8 cellular contexts compared by ENCODE assay signal in the genomic region with DNA sequence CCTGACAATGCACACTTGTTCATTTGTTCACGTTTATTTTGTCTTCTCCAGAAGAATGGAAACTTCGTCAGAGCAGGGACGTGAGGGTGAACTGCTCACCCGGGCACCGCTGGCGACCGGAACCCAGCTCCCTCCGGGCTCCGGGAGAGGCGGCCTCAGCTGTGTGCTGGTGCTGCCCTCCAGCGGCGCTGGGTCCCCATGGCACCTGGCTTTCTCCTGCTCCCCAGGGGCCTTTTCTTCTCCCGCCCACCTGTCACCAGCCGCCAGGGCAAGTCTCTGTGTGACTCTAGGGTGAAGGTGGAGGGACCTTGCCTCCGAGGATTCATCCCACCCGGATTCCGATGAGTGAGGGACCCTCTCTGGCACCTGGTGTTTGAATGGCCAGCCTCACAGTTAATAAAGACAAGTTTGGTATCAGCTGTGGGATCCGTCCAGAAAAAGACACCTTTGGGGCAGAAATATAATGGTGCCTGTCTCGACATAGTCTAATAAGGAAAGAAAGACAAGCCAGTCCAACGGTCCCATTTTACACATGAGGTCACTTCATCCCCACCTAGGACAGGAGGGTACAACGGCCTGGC. TPM values are rescaled to one million over a fixed set of nuclear protein-coding genes. Genes with fewer than 3 reads are reported as not detected.
DNase-seq lines count a peak whose midpoint lies in the region; ATAC-seq, FAIRE-seq and TF ChIP-seq lines count a peak whose summit lies in the region.

No MANE protein-coding gene starts in this region.

- H3K4me3 ChIP-seq in BE2C (ENCODE audit: low read depth, low read length) (peak overlapping the region; percentile 64), ectodermal cell (ENCODE audit: insufficient read depth, low read depth, low read length) (peak overlapping the region; percentile 39)

- H3K27me3 ChIP-seq in BE2C (no peaks in the 10 kb centered on the region), ectodermal cell (ENCODE audit: control insufficient read depth, insufficient read depth, low read length, poor library complexity, severe bottlenecking) (peaks cover 8% of the 10 kb centered on the region)

- H3K36me3 ChIP-seq in BE2C = no peaks in the 10 kb centered on the region
- H3K36me3 ChIP-seq in ectodermal cell (ENCODE audit: control insufficient read depth, insufficient read depth, low read length) = no peaks in the 10 kb centered on the region

- 12 to 13% methylated on average over 20 to 21 of the region's 21 CpGs for WGBS in ectodermal cell, 2 experiments

- H3K27ac Mint-ChIP-seq in activated CD4-positive, alpha-beta memory T cell treated with anti-CD3 and anti-CD28 coated beads for 36 hours = peak overlapping the region; percentile 35

- DNase-seq in BE2C = peak; percentile 82
- peak; percentile 88 for DNase-seq in GM19239 (ENCODE audit: insufficient read length, low spot score)
- DNase-seq in NCI-H69 (lab: John Stamatoyannopoulos, UW) = peak; percentile 90
- peak; percentile 92 for DNase-seq in activated CD4-positive, alpha-beta memory T cell treated with anti-CD3 and anti-CD28 coated beads for 36 hours
- DNase-seq in medulla oblongata (ENCODE audit: extremely low spot score) = peak; percentile 85
- peak; percentile 66 to 79 (median 68) for DNase-seq in stimulated activated CD4-positive, alpha-beta T cell treated with anti-CD3 and anti-CD28 coated beads, TNF-alpha, amount 100 ng/mL, for 4 hours (ENCODE audit: low read depth in 3 of 3)

- CTCF ChIA-PET in activated CD4-positive, alpha-beta memory T cell treated with anti-CD3 and anti-CD28 coated beads for 36 hours (lab: Charles Lee) = interaction anchor here (0.6 to 5.2 kb wide), 86 partner anchors 9 to 669 kb away, joined by 3 to 78 read pairs (median 4); a partner anchor contains a TSS

- peak; percentile 66 for ATAC-seq in HG03457 (IDR thresholded peaks at IDR 0.05; ENCODE audit: unreplicated experiment)

- peak overlapping the region; percentile 86 for H3K4me3 Mint-ChIP-seq in activated CD4-positive, alpha-beta memory T cell treated with anti-CD3 and anti-CD28 coated beads for 36 hours

- no peak overlapping the region for H3K27ac ChIP-seq in ectodermal cell (ENCODE audit: insufficient read depth, low read depth, low read length, poor library complexity, severe bottlenecking)

- H3K4me1 ChIP-seq in BE2C (no peaks in the 10 kb centered on the region), ectodermal cell (ENCODE audit: control insufficient read depth, insufficient read depth, low read length) (no peaks in the 10 kb centered on the region)

- H3K9me3 ChIP-seq in BE2C (no peaks in the 10 kb centered on the region), ectodermal cell (ENCODE audit: control insufficient read depth, low read length) (no peaks in the 10 kb centered on the region)

- H3K36me3 Mint-ChIP-seq in activated CD4-positive, alpha-beta memory T cell treated with anti-CD3 and anti-CD28 coated beads for 36 hours = no peaks in the 10 kb centered on the region

- no peaks in the 10 kb centered on the region for H3K9me3 Mint-ChIP-seq in activated CD4-positive, alpha-beta memory T cell treated with anti-CD3 and anti-CD28 coated beads for 36 hours

- no peaks in the 10 kb centered on the region for H3K27me3 Mint-ChIP-seq in activated CD4-positive, alpha-beta memory T cell treated with anti-CD3 and anti-CD28 coated beads for 36 hours

- H3K4me1 Mint-ChIP-seq in activated CD4-positive, alpha-beta memory T cell treated with anti-CD3 and anti-CD28 coated beads for 36 hours (ENCODE audit: low read depth) = peaks cover 24% of the 10 kb centered on the region

- intact Hi-C loops in activated CD4-positive, alpha-beta memory T cell treated with anti-CD3 and anti-CD28 coated beads for 36 hours (cut with micrococcal nuclease) = loop anchor here (1.0 to 10.0 kb wide), 8 partner anchors 33 to 837 kb away; a partner anchor contains a TSS

- POLR2A ChIA-PET in activated CD4-positive, alpha-beta memory T cell treated with anti-CD3 and anti-CD28 coated beads for 36 hours (lab: Charles Lee) = no interaction called here

- TF ChIP-seq CTCF in BE2C (IDR thresholded peaks at IDR 0.05; ENCODE audit: low read depth, low read length) = peak; percentile 81

- peak; percentile 92 for FAIRE-seq in GM19239 (lab: Jason Lieb, UNC)

RNA-seq across cellular contexts. Expression of a gene that starts 32.9 kb away (rescaled TPM):
- 12.7 TPM for polyA plus RNA-seq in BE2C (2012; ENCODE audit: insufficient read depth, insufficient read length, low read depth)
- total RNA-seq in activated CD4-positive, alpha-beta memory T cell treated with anti-CD3 and anti-CD28 coated beads for 36 hours = 10 to 100 TPM; 10.7 to 11.4 TPM
- polyA plus RNA-seq in ectodermal cell (2013, experiment 1 of 4) = 12.1 TPM
- polyA plus RNA-seq in ectodermal cell (2013, experiment 2 of 4) = 12.6 TPM
- polyA plus RNA-seq in ectodermal cell (2013, experiment 3 of 4) = 9.3 TPM
- polyA plus RNA-seq in ectodermal cell (2013, experiment 4 of 4) = 10.1 TPM
